In genomic region chr3:5041315-5041714, GRCh38 we compare ENCODE assay signal across 15 cellular contexts.
"Had no signal": no experiment of that assay in that cellular context is flagged by ENCODE, and none has a peak within 500 bp of the region (broad histone marks: within the 10 kb centered on the region; RNA-seq: fewer than 3 reads in every experiment).

No MANE protein-coding gene starts in this region.

- H3K36me3 ChIP-seq: ascending aorta, colonic mucosa, sigmoid colon, transverse colon, uterus had no signal

- H3K9me3 ChIP-seq: ascending aorta, colonic mucosa, sigmoid colon, transverse colon, uterus had no signal

- H3K27me3 ChIP-seq: ascending aorta, colonic mucosa, sigmoid colon, transverse colon, uterus had no signal

- H3K4me1 ChIP-seq: ascending aorta, colonic mucosa, sigmoid colon, transverse colon, uterus had no signal

- H3K27ac ChIP-seq: ascending aorta, colonic mucosa, sigmoid colon, transverse colon, uterus had no signal

- ATAC-seq: activated CD4-positive, CD25-positive, alpha-beta regulatory T cell treated with anti-CD3 and anti-CD28 coated beads, Interleukin-2, amount 50 U/mL, for 24 hours had no signal

- DNase-seq: activated CD4-positive, alpha-beta T cell treated with anti-CD3 and anti-CD28 coated beads, Interleukin-2, amount 10 ng/mL, durations not matched to agents 7 days and 5 days; activated CD8-positive, alpha-beta memory T cell treated with anti-CD3 and anti-CD28 coated beads, Interleukin-2, amount 50 U/mL, for 4 hours; activated effector memory CD4-positive, alpha-beta T cell treated with anti-CD3 and anti-CD28 coated beads, Interleukin-2, amount 50 U/mL, for 16 hours; activated T-cell treated with anti-CD3 and anti-CD28 coated beads, Interleukin-2, amount 50 U/mL, for 48 hours; colonic mucosa; nephron progenitor cell; occipital lobe; posterior cingulate gyrus; sigmoid colon; stimulated activated CD8-positive, alpha-beta memory T cell treated with anti-CD3 and anti-CD28 coated beads, Interleukin-4, amount 100 ng/mL, for 48 hours; stimulated activated naive CD4-positive, alpha-beta T cell treated with Interleukin-2 at 50 U/mL for 16 hours; transverse colon; uterus had no signal

- H3K4me3 ChIP-seq: ascending aorta, colonic mucosa, sigmoid colon, transverse colon, uterus had no signal
